21 cellular contexts compared by ENCODE assay signal in genomic region chr3:172776049-172776717, GRCh38.
"Had no signal": no experiment of that assay in that cellular context is flagged by ENCODE, and none has a peak within 500 bp of the region (broad histone marks: within the 10 kb centered on the region; RNA-seq: fewer than 3 reads in every experiment).

No MANE protein-coding gene starts in this region.

- H3K4me1 ChIP-seq: tibial artery had no signal

- H3K27ac ChIP-seq: cardiac muscle cell, tibial artery had no signal

- H3K9me3 Mint-ChIP-seq: activated B cell treated with CpG ODN at 0.5 μM for 24 hours; activated CD4-positive, alpha-beta memory T cell treated with anti-CD3 and anti-CD28 coated beads, Interleukin-2, amount 10 ng/mL, durations not matched to agents 7 days and 5 days; endodermal cell; T-helper 2 cell treated with Interferon-gamma antibody and Interleukin-4, amounts not matched to agents 5 μg/mL and 100 μg/mL, for 36 hours had no signal

- H3K27ac Mint-ChIP-seq: activated B cell treated with CpG ODN at 0.5 μM for 24 hours; activated CD4-positive, alpha-beta memory T cell treated with anti-CD3 and anti-CD28 coated beads, Interleukin-2, amount 10 ng/mL, durations not matched to agents 7 days and 5 days; activated CD8-positive, alpha-beta memory T cell treated with anti-CD3 and anti-CD28 coated beads, Interleukin-2, amount 10 ng/mL, durations not matched to agents 7 days and 5 days; activated naive CD8-positive, alpha-beta T cell; endodermal cell; nephron progenitor cell; T-helper 2 cell treated with Interferon-gamma antibody and Interleukin-4, amounts not matched to agents 5 μg/mL and 100 μg/mL, for 36 hours had no signal

- H3K4me1 Mint-ChIP-seq: activated B cell treated with CpG ODN at 0.5 μM for 24 hours, endodermal cell, nephron progenitor cell had no signal

- FAIRE-seq: keratinocyte, TTC549 had no signal

- ATAC-seq: activated CD8-positive, alpha-beta memory T cell treated with anti-CD3 and anti-CD28 coated beads, Interleukin-2, amount 10 ng/mL, durations not matched to agents 7 days and 5 days had no signal

- DNase-seq: activated B cell treated with CpG ODN at 0.5 μM for 24 hours; activated CD4-positive, alpha-beta memory T cell treated with anti-CD3 and anti-CD28 coated beads, Interleukin-2, amount 10 ng/mL, durations not matched to agents 7 days and 5 days; activated CD4-positive, alpha-beta T cell treated with anti-CD3 and anti-CD28 coated beads for 48 hours; activated CD8-positive, alpha-beta memory T cell treated with anti-CD3 and anti-CD28 coated beads, Interleukin-2, amount 10 ng/mL, durations not matched to agents 7 days and 5 days; amygdala; endodermal cell; midbrain; nephron progenitor cell; nucleus accumbens; retina; stimulated activated CD4-positive, alpha-beta T cell treated with anti-CD3 and anti-CD28 coated beads, Interleukin-12 subunit alpha, Interleukin-12 subunit beta, amount 100 ng/mL, for 4 hours; stimulated activated CD4-positive, alpha-beta T cell treated with anti-CD3 and anti-CD28 coated beads, Interleukin-1b, Interleukin-23, amount 100 ng/mL, for 48 hours; stimulated activated CD8-positive, alpha-beta memory T cell treated with anti-CD3 and anti-CD28 coated beads, Interleukin-4, amount 100 ng/mL, for 48 hours; stimulated activated naive CD4-positive, alpha-beta T cell; tibial artery had no signal

- H3K9me3 ChIP-seq: tibial artery had no signal

- H3K27me3 ChIP-seq: cardiac muscle cell, tibial artery had no signal

- H3K4me3 ChIP-seq: cardiac muscle cell, lung, tibial artery had no signal

- H3K27me3 Mint-ChIP-seq: activated B cell treated with CpG ODN at 0.5 μM for 24 hours; activated CD4-positive, alpha-beta memory T cell treated with anti-CD3 and anti-CD28 coated beads, Interleukin-2, amount 10 ng/mL, durations not matched to agents 7 days and 5 days; activated CD8-positive, alpha-beta memory T cell treated with anti-CD3 and anti-CD28 coated beads, Interleukin-2, amount 10 ng/mL, durations not matched to agents 7 days and 5 days; activated naive CD8-positive, alpha-beta T cell had no signal

- H3K4me3 Mint-ChIP-seq: activated B cell treated with CpG ODN at 0.5 μM for 24 hours; activated CD4-positive, alpha-beta memory T cell treated with anti-CD3 and anti-CD28 coated beads, Interleukin-2, amount 10 ng/mL, durations not matched to agents 7 days and 5 days; activated CD8-positive, alpha-beta memory T cell treated with anti-CD3 and anti-CD28 coated beads, Interleukin-2, amount 10 ng/mL, durations not matched to agents 7 days and 5 days; activated naive CD8-positive, alpha-beta T cell; endodermal cell; nephron progenitor cell; T-helper 2 cell treated with Interferon-gamma antibody and Interleukin-4, amounts not matched to agents 5 μg/mL and 100 μg/mL, for 36 hours had no signal
